Comparison of ENCODE assay signal across 1 cellular context in genomic region chr17:3796110-3796821, GRCh38.
A peak's percentile ranks its signal among the peaks of the same experiment; 100 is the strongest.
TF ChIP-seq lines count a peak whose summit lies in the region.

No MANE protein-coding gene starts in this region.

TF ChIP-seq in HepG2, 621 proteins besides CTCF, POLR2A, EP300 and RAD21:
- 0 out of 2 replicates have a peak, but pooled peaks have one; percentile 19 for TF ChIP-seq FOXO4 (CRISPR knock-in tag; conservative IDR thresholded peaks at IDR 0.05)
- TF ChIP-seq ZNF709 (CRISPR knock-in tag; IDR thresholded peaks at IDR 0.05): no peak
- TF ChIP-seq CHCHD3 (CRISPR knock-in tag; IDR thresholded peaks at IDR 0.05): 0 out of 2 replicates have a peak, but pooled peaks have one; percentile 3
TF ChIP-seq in HepG2: peak in this region for 2.
